Comparison of ENCODE assay signal across 16 cellular contexts in the genomic region with DNA sequence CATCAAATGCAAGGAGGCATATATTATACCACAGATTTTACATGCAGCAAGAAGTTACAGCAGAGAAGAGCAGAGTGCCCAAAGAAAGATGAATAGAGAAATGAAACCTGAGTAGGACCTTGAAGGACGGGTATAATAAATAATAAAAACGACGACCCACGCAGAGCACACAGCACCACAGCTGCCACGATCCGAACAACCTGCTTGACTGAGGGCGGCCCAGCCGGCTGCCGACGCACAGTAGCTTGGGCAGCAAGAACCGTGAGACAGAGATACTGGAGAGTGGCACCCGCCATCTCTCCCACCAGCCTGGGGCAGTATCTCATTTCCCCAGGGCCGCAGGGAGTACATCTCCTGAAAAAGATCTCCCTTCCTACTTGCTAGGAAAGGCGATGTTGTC.
DNase-seq lines count a peak whose midpoint lies in the region; ATAC-seq and TF ChIP-seq lines count a peak whose summit lies in the region.
"Had no signal": no experiment of that assay in that cellular context is flagged by ENCODE, and none has a peak within 500 bp of the region (broad histone marks: within the 10 kb centered on the region; RNA-seq: fewer than 3 reads in every experiment).

No MANE protein-coding gene starts in this region.

- H3K27me3 ChIP-seq in sigmoid colon = no peaks in the 10 kb centered on the region
- H3K27me3 ChIP-seq: MG63 had no signal

- peak overlapping the region; percentile 33 for H3K27ac Mint-ChIP-seq in nephron progenitor cell

- peaks cover 0 to 20% (median 14%) of the 10 kb centered on the region in 4 donors for H3K4me1 ChIP-seq in sigmoid colon

- no peaks in the 10 kb centered on the region for H3K27me3 Mint-ChIP-seq in nephron progenitor cell (ENCODE audit: low read depth, poor library complexity)

- no peak for TF ChIP-seq POLR2A in sigmoid colon (IDR thresholded peaks at IDR 0.05)

- peaks cover 14% of the 10 kb centered on the region for H3K36me3 Mint-ChIP-seq in nephron progenitor cell (ENCODE audit: low read depth)

- no peak for ATAC-seq in GM19023 (IDR thresholded peaks at IDR 0.05; ENCODE audit: unreplicated experiment)

- in situ Hi-C loops in ACHN (cut with HindIII; ENCODE audit: low pct_ligation_motif_present, low pct_unique_long_range_greater_than_20kb, low sequenced_read_pairs) = no loop called here

- no peaks in the 10 kb centered on the region for H3K36me3 ChIP-seq in sigmoid colon

- intact Hi-C loops in sigmoid colon (cut with DNase I) = no loop called here

- no peaks in the 10 kb centered on the region for H3K9me3 ChIP-seq in sigmoid colon
- H3K9me3 ChIP-seq: MG63 had no signal

- H3K4me3 ChIP-seq in sigmoid colon = no peak overlapping the region
- H3K4me3 ChIP-seq: MG63 had no signal

- WGBS in sigmoid colon, 2 donors = 88 to 92% methylated on average over 14 of the region's 14 CpGs

- H3K4me1 Mint-ChIP-seq in nephron progenitor cell = peaks cover 78% of the 10 kb centered on the region

- TF ChIP-seq CTCF in nephron progenitor cell (IDR thresholded peaks at IDR 0.05) = no peak
- no peak for TF ChIP-seq CTCF in sigmoid colon (IDR thresholded peaks at IDR 0.05)

- DNase-seq in NCI-H510A treated with DMSO at 0.1 percent for 48 hours (lab: John Stamatoyannopoulos, UW) (peak; percentile 33), NCI-H510A (lab: John Stamatoyannopoulos, UW) (no peak), caudate nucleus (lab: John Stamatoyannopoulos, UW) (no peak), nephron progenitor cell (no peak), sigmoid colon (no peak), ACHN (no peak), EL (no peak)
- DNase-seq: H9, MG63, NCI-H2029 treated with DMSO at 0.1 percent for 48 hours, NCI-H345, NCI-H748 treated with DMSO at 0.1 percent for 48 hours, SIG-M5 had no signal

- no peak for TF ChIP-seq EP300 in sigmoid colon (IDR thresholded peaks at IDR 0.05)

- H3K9me3 Mint-ChIP-seq in nephron progenitor cell = no peaks in the 10 kb centered on the region
- H3K9me3 Mint-ChIP-seq: H9 had no signal

- no peak overlapping the region for H3K4me3 Mint-ChIP-seq in nephron progenitor cell
- H3K4me3 Mint-ChIP-seq: H9 had no signal

- H3K27ac ChIP-seq in caudate nucleus (ENCODE audit: low read depth, low read length) (peak overlapping the region; percentile 4), sigmoid colon (no peak overlapping the region)
- H3K27ac ChIP-seq: C4-2B, KMS-11 had no signal
